In genomic region chr6:31831350-31832215, GRCh38 we compare ENCODE assay signal across 8 cellular contexts. TPM values are rescaled to one million over a fixed set of nuclear protein-coding genes. Genes with fewer than 3 reads are reported as not detected.
A peak's percentile ranks its signal among the peaks of the same experiment; 100 is the strongest.
DNase-seq lines count a peak whose midpoint lies in the region; ATAC-seq and TF ChIP-seq lines count a peak whose summit lies in the region.

No MANE protein-coding gene starts in this region.

- ATAC-seq in T-cell (replicated peaks in 1 of 4) (no peak), foreskin keratinocyte (peak; percentile 0), GM21381 (IDR thresholded peaks at IDR 0.05; ENCODE audit: unreplicated experiment) (no peak), HG02588 (IDR thresholded peaks at IDR 0.05; ENCODE audit: unreplicated experiment) (no peak), HG03196 (IDR thresholded peaks at IDR 0.05; ENCODE audit: unreplicated experiment) (no peak)

- no peaks in the 10 kb centered on the region for H3K27me3 Mint-ChIP-seq in T-cell

- peaks cover 7% of the 10 kb centered on the region for H3K36me3 Mint-ChIP-seq in T-cell

- H3K9me3 Mint-ChIP-seq in T-cell, result no peaks in the 10 kb centered on the region

- peak overlapping the region; percentile 86 to 96 for H3K27ac Mint-ChIP-seq in T-cell

- TF ChIP-seq CTCF in foreskin keratinocyte (conservative IDR thresholded peaks at IDR 0.05), result no peak
- TF ChIP-seq CTCF in spleen (IDR thresholded peaks at IDR 0.05 in 8 of 11, conservative IDR thresholded peaks at IDR 0.05 in 3 of 11), result no peak

- CTCF ChIA-PET in T-cell (lab: Charles Lee), result interaction anchor here (0.6 to 1.7 kb wide), 6 partner anchors 14 to 165 kb away, joined by 3 to 6 read pairs (median 3); partner anchors contain the start of gene NEU1 (in 1 of the 2)

- TF ChIP-seq POLR2A in spleen (IDR thresholded peaks at IDR 0.05), result no peak

- H3K27me3 ChIP-seq in foreskin keratinocyte (no peaks in the 10 kb centered on the region), spleen (replicated peaks in 1 of 7) (no peaks in the 10 kb centered on the region)

- H3K27ac ChIP-seq in foreskin keratinocyte, result peak overlapping the region; percentile 31
- H3K27ac ChIP-seq in spleen, result peak overlapping the region in 7 of 8 donors; percentile 94 to 98 (median 96)

- H3K4me1 ChIP-seq in foreskin keratinocyte (peaks cover 9% of the 10 kb centered on the region), spleen (peaks cover 31 to 65% (median 56%) of the 10 kb centered on the region in 6 donors)

- H3K36me3 ChIP-seq in spleen, result peaks cover 0 to 6% (median 0%) of the 10 kb centered on the region in 6 donors

- H3K4me1 Mint-ChIP-seq in T-cell, result peaks cover 26 to 51% (median 44%) of the 10 kb centered on the region in 3 donors

- intact Hi-C loops in spleen (cut with DNase I; ENCODE audit: low total_unique reads), result no loop called here

- 73 to 90% (median 82%) methylated on average over 15 of the region's 15 CpGs for WGBS in spleen, 5 donors

- H3K4me3 Mint-ChIP-seq in T-cell, result peak overlapping the region; percentile 81 to 95 (median 91)

- peak overlapping the region in 5 of 8 donors; percentile 47 to 82 (median 53) for H3K4me3 ChIP-seq in spleen

- POLR2A ChIA-PET in T-cell (lab: Charles Lee), result interaction anchor here (0.5 to 0.8 kb wide), 3 partner anchors 16 to 1262 kb away, joined by 4 to 8 read pairs (median 4); partner anchors contain the start of genes HSPA1A (in 1 of the 2) and HSPA1L (in 1 of the 2)

- H3K9me3 ChIP-seq in spleen, result no peaks in the 10 kb centered on the region

- DNase-seq in SIG-M5 treated with dmso at 0.1 percent for 504 hours (lab: John Stamatoyannopoulos, UW; ENCODE audit: unreplicated experiment) (peak; percentile 51), SIG-M5 (lab: John Stamatoyannopoulos, UW) (no peak), T-cell (no peak), foreskin keratinocyte (no peak), spleen (peak; percentile 76)

RNA-seq across cellular contexts. Expression of gene HSPA1B, which starts 4.0 kb away (rescaled TPM):
- total RNA-seq in T-cell, result 100 to 1,000 TPM in 1 of 5 donors, 10 to 100 TPM in 2, 1 to 10 TPM in 2; 6.3 to 105 (median 67.9) TPM
- total RNA-seq in foreskin keratinocyte, result 102 and 117 TPM in 2 replicates
- polyA plus RNA-seq in foreskin keratinocyte, result 54.9 and 76.7 TPM in 2 replicates
- 100 to 1,000 TPM in 1 of 7 donors, 10 to 100 TPM in 6; 40.4 to 372 (median 48.3) TPM for total RNA-seq in spleen
- 10 to 100 TPM in 1 of 3 donors, 1 to 10 TPM in 2; 7.4 to 20.6 (median 8.7) TPM for polyA plus RNA-seq in spleen

RNA-seq across cellular contexts. Expression of gene HSPA1A, which starts 16.2 kb away (rescaled TPM):
- total RNA-seq in T-cell, result 100 to 1,000 TPM in 1 of 5 donors, 10 to 100 TPM in 2, 1 to 10 TPM in 2; 8.8 to 117 (median 77.9) TPM
- total RNA-seq in foreskin keratinocyte, result 128 and 194 TPM in 2 replicates
- polyA plus RNA-seq in foreskin keratinocyte, result 108 and 166 TPM in 2 replicates
- total RNA-seq in spleen, result 100 to 1,000 TPM in 6 of 7 donors, 10 to 100 TPM in 1; 97.7 to 384 (median 127) TPM
- polyA plus RNA-seq in spleen, result 10 to 100 TPM; 16.4 to 58.5 (median 27.7) TPM

RNA-seq across cellular contexts. Expression of gene HSPA1L, which starts 16.5 kb away (rescaled TPM):
- 1 to 10 TPM; 2.8 to 8.5 (median 8.1) TPM for total RNA-seq in T-cell
- total RNA-seq in foreskin keratinocyte, result 0.46 and 0.58 TPM in 2 replicates
- 0.30 and 0.57 TPM in 2 replicates for polyA plus RNA-seq in foreskin keratinocyte
- total RNA-seq in spleen, result 1 to 10 TPM; 2.6 to 3.7 (median 3.1) TPM
- polyA plus RNA-seq in spleen, result 1 to 10 TPM in 2 of 3 donors, under 1 TPM in 1; 0.93 to 1.9 (median 1.0) TPM

RNA-seq across cellular contexts. Expression of gene LSM2, which starts 24.8 kb away (rescaled TPM):
- total RNA-seq in T-cell (10 to 100 TPM; 24.2 to 36.4 (median 30.6) TPM), foreskin keratinocyte (107 and 115 TPM in 2 replicates), spleen (10 to 100 TPM; 35.9 to 54.4 (median 42.9) TPM)
- polyA plus RNA-seq in foreskin keratinocyte (139 and 152 TPM in 2 replicates), spleen (10 to 100 TPM; 74.5 to 98.9 (median 80.4) TPM)

RNA-seq across cellular contexts. Expression of gene NEU1, which starts 31.0 kb away (rescaled TPM):
- total RNA-seq in T-cell, result 10 to 100 TPM; 15.9 to 29.2 (median 19.9) TPM
- 27.7 and 30.8 TPM in 2 replicates for total RNA-seq in foreskin keratinocyte
- polyA plus RNA-seq in foreskin keratinocyte, result 28.8 and 33.0 TPM in 2 replicates
- 10 to 100 TPM; 28.6 to 60.7 (median 39.0) TPM for total RNA-seq in spleen
- 10 to 100 TPM; 14.0 to 22.6 (median 19.4) TPM for polyA plus RNA-seq in spleen

Comparison
In these comparisons a context has a peak if more than half of its experiments do, and no peak if none do; other contexts are left out.
1. DNase-seq: peak in SIG-M5 treated with dmso at 0.1 percent for 504 hours (single experiment) and spleen (single experiment); none in SIG-M5 (single experiment), T-cell (0 of 34) and foreskin keratinocyte (0 of 2).